8 cellular contexts compared by ENCODE assay signal in genomic region chr20:41177636-41178035, GRCh38. TPM values are rescaled to one million over a fixed set of nuclear protein-coding genes. Genes with fewer than 3 reads are reported as not detected.
DNase-seq lines count a peak whose midpoint lies in the region; ATAC-seq and TF ChIP-seq lines count a peak whose summit lies in the region.

No MANE protein-coding gene starts in this region.

- H3K4me1 Mint-ChIP-seq in CD8-positive, alpha-beta T cell (ENCODE audit: low read depth): peaks cover 29% of the 10 kb centered on the region
- no peaks in the 10 kb centered on the region for H3K4me1 Mint-ChIP-seq in CD14-positive monocyte

- H3K4me2 ChIP-seq in Karpas-422 (ENCODE audit: low read depth, low read length, poor library complexity, severe bottlenecking): no peak overlapping the region
- no peak overlapping the region for H3K4me2 ChIP-seq in OCI-LY7 (ENCODE audit: low read length)

- no peak overlapping the region for H3K9ac ChIP-seq in Karpas-422 (ENCODE audit: low read length)

- no peak overlapping the region for H3K4me3 Mint-ChIP-seq in CD8-positive, alpha-beta T cell
- H3K4me3 Mint-ChIP-seq in CD14-positive monocyte: no peak overlapping the region

- no peaks in the 10 kb centered on the region for H3K27me3 Mint-ChIP-seq in CD8-positive, alpha-beta T cell (ENCODE audit: low read depth)
- H3K27me3 Mint-ChIP-seq in CD14-positive monocyte (ENCODE audit: low read depth in 3 of 3): peaks cover 0 to 24% (median 10%) of the 10 kb centered on the region in 3 donors

- peaks cover 50% of the 10 kb centered on the region for H3K36me3 Mint-ChIP-seq in CD8-positive, alpha-beta T cell
- peaks cover 6 to 30% of the 10 kb centered on the region in 2 donors for H3K36me3 Mint-ChIP-seq in CD14-positive monocyte

- H3K4me1 ChIP-seq in CD8-positive, alpha-beta T cell (ENCODE audit: insufficient read depth, low read length): peaks cover 10% of the 10 kb centered on the region
- H3K4me1 ChIP-seq in SJSA1 (replicated peaks): peaks cover 36% of the 10 kb centered on the region
- H3K4me1 ChIP-seq in Karpas-422 (ENCODE audit: low read length): no peaks in the 10 kb centered on the region
- H3K4me1 ChIP-seq in OCI-LY7 (ENCODE audit: insufficient read depth, low read length, poor library complexity, severe bottlenecking): no peaks in the 10 kb centered on the region

- POLR2A ChIA-PET in CD8-positive, alpha-beta T cell (lab: Charles Lee): no interaction called here
- POLR2A ChIA-PET in OCI-LY7 (lab: Charles Lee): no interaction called here

- H3K27ac ChIP-seq in CD8-positive, alpha-beta T cell (ENCODE audit: low read depth, low read length): no peak overlapping the region
- H3K27ac ChIP-seq in SJSA1: peak overlapping the region; percentile 80
- no peak overlapping the region for H3K27ac ChIP-seq in Karpas-422 (ENCODE audit: low read length)
- no peak overlapping the region for H3K27ac ChIP-seq in OCI-LY7 (ENCODE audit: low read depth, low read length, poor library complexity, severe bottlenecking)

- no peaks in the 10 kb centered on the region for H3K79me2 ChIP-seq in Karpas-422 (ENCODE audit: low read length)
- H3K79me2 ChIP-seq in OCI-LY7 (ENCODE audit: insufficient read depth, low read depth, low read length): no peaks in the 10 kb centered on the region

- ATAC-seq in CD8-positive, alpha-beta T cell: no peak

- H2AFZ ChIP-seq in Karpas-422 (ENCODE audit: low read length) (no peak overlapping the region), OCI-LY7 (ENCODE audit: low read length) (no peak overlapping the region)

- H4K20me1 ChIP-seq in Karpas-422 (ENCODE audit: insufficient read depth, low read depth, low read length): no peaks in the 10 kb centered on the region
- no peaks in the 10 kb centered on the region for H4K20me1 ChIP-seq in OCI-LY7 (ENCODE audit: insufficient read depth, low read length)

- intact Hi-C loops in CD8-positive, alpha-beta T cell (cut with DNase I, micrococcal nuclease): no loop called here
- intact Hi-C loops in posterior cingulate gyrus (cut with DNase I): no loop called here
- intact Hi-C loops in OCI-LY7 (cut with micrococcal nuclease; ENCODE audit: unreplicated experiment): no loop called here
- intact Hi-C loops in CD14-positive monocyte (cut with micrococcal nuclease): loop anchor here in 1 of 2 donors (10.0 kb wide), 1 partner anchor 47 kb away; no protein-coding TSS in a partner anchor

- H3K36me3 ChIP-seq in CD8-positive, alpha-beta T cell (ENCODE audit: insufficient read depth, low read length): peaks cover 28% of the 10 kb centered on the region
- H3K36me3 ChIP-seq in SJSA1 (peaks cover 71% of the 10 kb centered on the region), Karpas-422 (ENCODE audit: insufficient read depth, low read length) (peaks cover 5% of the 10 kb centered on the region; the same call in 1 of the 2 replicates), OCI-LY7 (ENCODE audit: insufficient read depth, low read length) (peaks cover 55% of the 10 kb centered on the region)

- no peaks in the 10 kb centered on the region for H3K27me3 ChIP-seq in CD8-positive, alpha-beta T cell (ENCODE audit: insufficient read depth, low read length)
- no peaks in the 10 kb centered on the region for H3K27me3 ChIP-seq in SJSA1 (replicated peaks)
- H3K27me3 ChIP-seq in Karpas-422 (ENCODE audit: low read length): no peaks in the 10 kb centered on the region

- no peak for TF ChIP-seq CTCF in CD8-positive, alpha-beta T cell (IDR thresholded peaks at IDR 0.05)
- TF ChIP-seq CTCF in fibroblast of pulmonary artery (IDR thresholded peaks at IDR 0.05; ENCODE audit: low read length, missing control alignments): no peak
- no peak for TF ChIP-seq CTCF in OCI-LY7 (conservative IDR thresholded peaks at IDR 0.05; ENCODE audit: low read length)
- no peak for TF ChIP-seq CTCF in CD14-positive monocyte (IDR thresholded peaks at IDR 0.05)

- no peaks in the 10 kb centered on the region for H3K9me3 Mint-ChIP-seq in CD8-positive, alpha-beta T cell
- no peaks in the 10 kb centered on the region for H3K9me3 Mint-ChIP-seq in CD14-positive monocyte

- CTCF ChIA-PET in CD8-positive, alpha-beta T cell (lab: Charles Lee): interaction anchor here (0.9 to 3.0 kb wide), 3 partner anchors 43 to 160 kb away, joined by 3 to 8 read pairs (median 5); no protein-coding TSS in a partner anchor
- CTCF ChIA-PET in OCI-LY7 (lab: Charles Lee; ENCODE audit: unreplicated experiment): no interaction called here

- H3K4me3 ChIP-seq in CD8-positive, alpha-beta T cell (ENCODE audit: low read depth, low read length): no peak overlapping the region
- no peak overlapping the region for H3K4me3 ChIP-seq in SJSA1
- H3K4me3 ChIP-seq in fibroblast of pulmonary artery (replicated peaks; ENCODE audit: low read depth, low read length): no peak overlapping the region
- H3K4me3 ChIP-seq in Karpas-422 (ENCODE audit: low read length): no peak overlapping the region
- no peak overlapping the region for H3K4me3 ChIP-seq in OCI-LY7 (ENCODE audit: low read depth, low read length, poor library complexity, severe bottlenecking)

- DNase-seq in CD8-positive, alpha-beta T cell: peak in 1 of 7 experiments; percentile 7
- DNase-seq in SJSA1 (ENCODE audit: low read depth in 1 of 2, low spot score in 2 of 2) (peak; percentile 82 to 94), fibroblast of pulmonary artery (ENCODE audit: low read depth) (peak; percentile 90), posterior cingulate gyrus (peak in 6 of 10 donors; percentile 21 to 88 (median 46)), Karpas-422 (no peak), SKM-1 (lab: John Stamatoyannopoulos, UW; ENCODE audit: unreplicated experiment) (no peak), OCI-LY7 (ENCODE audit: low spot score) (no peak), CD14-positive monocyte (ENCODE audit: low spot score) (no peak)

- H3K9me3 ChIP-seq in CD8-positive, alpha-beta T cell (ENCODE audit: low read length): no peaks in the 10 kb centered on the region
- H3K9me3 ChIP-seq in SJSA1 (replicated peaks) (no peaks in the 10 kb centered on the region), Karpas-422 (ENCODE audit: low read length) (no peaks in the 10 kb centered on the region), OCI-LY7 (ENCODE audit: low read length) (no peaks in the 10 kb centered on the region)

- H3K9me2 ChIP-seq in Karpas-422 (replicated peaks; ENCODE audit: insufficient read depth, low read length) (no peaks in the 10 kb centered on the region), OCI-LY7 (ENCODE audit: insufficient read depth, low read length) (no peaks in the 10 kb centered on the region)

- peak overlapping the region; percentile 83 for H3K27ac Mint-ChIP-seq in CD8-positive, alpha-beta T cell
- H3K27ac Mint-ChIP-seq in CD14-positive monocyte: no peak overlapping the region

- no TSS peak for BruUV-seq in OCI-LY7 (replicated peaks; lab: Mats Ljungman, UMichigan)

RNA-seq across cellular contexts. Expression of gene PLCG1, which starts 40.3 kb away (rescaled TPM):
- total RNA-seq in CD8-positive, alpha-beta T cell: 100 to 1,000 TPM; 335 to 366 TPM
- total RNA-seq in SJSA1 (2014; rRNA removed; shearing (Covaris generic)): 49.4 and 69.1 TPM in 2 replicates
- 48.6 and 69.0 TPM in 2 replicates for total RNA-seq in Karpas-422 (2014; rRNA removed; shearing (Covaris generic); ENCODE audit: low replicate concordance)
- total RNA-seq in OCI-LY7 (2014; rRNA removed; shearing (Covaris generic)): 92.6 and 103 TPM in 2 replicates
- 121 TPM in 2 replicates for total RNA-seq in OCI-LY7 (2022)
- 1 to 10 TPM in 1 of 2 donors, under 1 TPM in 1; 0.33 to 1.0 TPM for polyA plus RNA-seq in CD14-positive monocyte

Comparison
In these comparisons a context has a peak if more than half of its experiments do, and no peak if none do; other contexts are left out.
1. DNase-seq: peak in SJSA1 (2 of 2), fibroblast of pulmonary artery (single experiment) and posterior cingulate gyrus (6 of 10); none in Karpas-422 (single experiment), SKM-1 (single experiment), OCI-LY7 (single experiment) and CD14-positive monocyte (single experiment).